In genomic region chr1:19308509-19308907, GRCh38 we compare ENCODE assay signal across 31 cellular contexts. TPM values are rescaled to one million over a fixed set of nuclear protein-coding genes. Genes with fewer than 3 reads are reported as not detected.
DNase-seq lines count a peak whose midpoint lies in the region; ATAC-seq, FAIRE-seq and TF ChIP-seq lines count a peak whose summit lies in the region.
"Had no signal": no experiment of that assay in that cellular context is flagged by ENCODE, and none has a peak within 500 bp of the region (broad histone marks: within the 10 kb centered on the region; RNA-seq: fewer than 3 reads in every experiment).

No MANE protein-coding gene starts in this region.

- no peaks in the 10 kb centered on the region for H3F3A ChIP-seq in Loucy (ENCODE audit: low read depth)

- H3K4me2 ChIP-seq in Loucy (ENCODE audit: low read depth, low read length, poor library complexity, severe bottlenecking) (peak overlapping the region; percentile 100), K562 (ENCODE audit: insufficient read depth, low read length) (no peak overlapping the region)
- H3K4me2 ChIP-seq: BLaER1 had no signal

- H3K79me2 ChIP-seq in Loucy (ENCODE audit: insufficient read depth, low read length) (peaks cover 44% of the 10 kb centered on the region), K562 (ENCODE audit: control insufficient read depth, insufficient read depth, low read length) (peaks cover 29% of the 10 kb centered on the region)

- 94% methylated on average over 3 of the region's 3 CpGs for WGBS in K562 (ENCODE audit: insufficient coverage, low coverage, missing lambda C conversion rate)

- DNase-seq in K562 (ENCODE audit: extremely low read depth in 1 of 4, low spot score in 3 of 4) (no peak), neural crest cell (ENCODE audit: low read depth, low spot score) (no peak)
- no peak for DNase-seq in activated CD8-positive, alpha-beta memory T cell treated with anti-CD3 and anti-CD28 coated beads, Interleukin-2, amount 10 ng/mL, durations not matched to agents 7 days and 5 days
- DNase-seq in activated CD8-positive, alpha-beta T cell treated with anti-CD3 and anti-CD28 coated beads for 36 hours, result no peak
- DNase-seq: activated CD4-positive, alpha-beta T cell treated with anti-CD3 and anti-CD28 coated beads, Interleukin-2, amount 50 U/mL, for 4 hours; activated CD8-positive, alpha-beta memory T cell treated with anti-CD3 and anti-CD28 coated beads, Interleukin-2, amount 50 U/mL, for 48 hours; anterior cingulate cortex; DMS79; foreskin melanocyte; GDM1; lower lobe of right lung; NCI-H1092 treated with DMSO at 0.1 percent for 48 hours; NCI-H187; NCI-H2171 treated with DMSO at 0.1 percent for 48 hours; NCI-H524; NK-92 treated with Interleukin-12 subunit alpha and Interleukin-12 subunit beta, amount 100 ng/mL, for 24 hours; PC-3; Right ventricle myocardium superior; stimulated activated CD4-positive, alpha-beta T cell treated with anti-CD3 and anti-CD28 coated beads, Interleukin-4, amount 100 ng/mL, for 24 hours; upper lobe of left lung had no signal

- H3K27ac ChIP-seq in K562 (ENCODE audit: extremely low read depth, low read depth, low read length), result no peak overlapping the region
- H3K27ac ChIP-seq: BLaER1, cardiac muscle cell, coronary artery, lower lobe of right lung, upper lobe of left lung had no signal

- H4K20me1 ChIP-seq in Loucy (ENCODE audit: insufficient read depth, low read length, poor library complexity, severe bottlenecking), result peaks cover 7% of the 10 kb centered on the region
- H4K20me1 ChIP-seq in K562 (replicated peaks; ENCODE audit: control insufficient read depth, insufficient read depth, low read length), result no peaks in the 10 kb centered on the region

- TF ChIP-seq CTCF in Loucy (conservative IDR thresholded peaks at IDR 0.05; ENCODE audit: low read length), result no peak
- TF ChIP-seq CTCF in K562 (IDR thresholded peaks at IDR 0.05 in 2 of 3, conservative IDR thresholded peaks at IDR 0.05 in 1 of 3; ENCODE audit: insufficient read depth in 2 of 3, low read depth in 1 of 3, low read length in 3 of 3), result no peak
- no peak for TF ChIP-seq CTCF in neural crest cell (conservative IDR thresholded peaks at IDR 0.05)
- TF ChIP-seq CTCF in activated CD8-positive, alpha-beta T cell treated with anti-CD3 and anti-CD28 coated beads for 36 hours (IDR thresholded peaks at IDR 0.05), result no peak

- peaks cover under 1% of the 10 kb centered on the region for H3K9me1 ChIP-seq in K562 (ENCODE audit: control insufficient read depth, insufficient read depth, low read length)

- H3K9ac ChIP-seq in Loucy (ENCODE audit: low read depth, low read length, poor library complexity, severe bottlenecking), result no peak overlapping the region
- no peak overlapping the region for H3K9ac ChIP-seq in K562 (ENCODE audit: insufficient read depth in 1 of 2, low read depth in 2 of 2, low read length in 2 of 2)
- H3K9ac ChIP-seq: BLaER1 had no signal

- H2AFZ ChIP-seq in Loucy (ENCODE audit: low read length) (no peak overlapping the region), K562 (ENCODE audit: low read depth, low read length) (no peak overlapping the region)

- peaks cover 24% of the 10 kb centered on the region; the same call in 1 of the 2 replicates for H3K36me3 ChIP-seq in Loucy (ENCODE audit: insufficient read depth, low read length)
- H3K36me3 ChIP-seq in K562 (ENCODE audit: control insufficient read depth, insufficient read depth, low read length), result peaks cover 54% of the 10 kb centered on the region; the same call in 2 of the 3 replicates

- no peak for ATAC-seq in K562
- no peak for ATAC-seq in activated CD8-positive, alpha-beta memory T cell treated with anti-CD3 and anti-CD28 coated beads, Interleukin-2, amount 10 ng/mL, durations not matched to agents 7 days and 5 days
- no peak for ATAC-seq in activated CD8-positive, alpha-beta T cell treated with anti-CD3 and anti-CD28 coated beads for 36 hours
- ATAC-seq: esophagus mucosa; lower lobe of right lung; PC-3; sciatic nerve; stimulated activated effector memory CD8-positive, alpha-beta T cell treated with anti-CD3 and anti-CD28 coated beads, Interleukin-12 subunit alpha, Interleukin-12 subunit beta, amount 100 ng/mL, for 72 hours; WTC11 had no signal

- BruUV-seq in K562 (replicated peaks; lab: Mats Ljungman, UMichigan), result no TSS peak

- no peaks in the 10 kb centered on the region for H3K9me2 ChIP-seq in Loucy (replicated peaks; ENCODE audit: low read depth, low read length)

- no peak for TF ChIP-seq RAD21 in K562 (CRISPR knock-in tag; conservative IDR thresholded peaks at IDR 0.05 in 1 of 2, IDR thresholded peaks at IDR 0.05 in 1 of 2)

- in situ Hi-C loops in K562 (cut with MboI), result no loop called here

- intact Hi-C loops in K562 (cut with micrococcal nuclease), result no loop called here
- intact Hi-C loops in activated CD8-positive, alpha-beta T cell treated with anti-CD3 and anti-CD28 coated beads for 36 hours (cut with micrococcal nuclease), result no loop called here

- no peaks in the 10 kb centered on the region for H3K9me3 ChIP-seq in Loucy (ENCODE audit: insufficient read depth, low read depth, low read length)
- H3K9me3 ChIP-seq in K562 (replicated peaks; ENCODE audit: control insufficient read depth, insufficient read depth, low read depth, low read length), result no peaks in the 10 kb centered on the region
- H3K9me3 ChIP-seq: BLaER1, lower lobe of right lung, mucosa of descending colon, upper lobe of left lung had no signal

- no peaks in the 10 kb centered on the region for H3K27me3 Mint-ChIP-seq in neural crest cell (ENCODE audit: low read depth)
- no peaks in the 10 kb centered on the region for H3K27me3 Mint-ChIP-seq in activated CD8-positive, alpha-beta memory T cell treated with anti-CD3 and anti-CD28 coated beads, Interleukin-2, amount 10 ng/mL, durations not matched to agents 7 days and 5 days
- no peaks in the 10 kb centered on the region for H3K27me3 Mint-ChIP-seq in activated CD8-positive, alpha-beta T cell treated with anti-CD3 and anti-CD28 coated beads for 36 hours
- H3K27me3 Mint-ChIP-seq: activated naive CD8-positive, alpha-beta T cell; progenitor cell of endocrine pancreas had no signal

- no peak for FAIRE-seq in K562 (lab: Jason Lieb, UNC)

- POLR2A ChIA-PET in K562 (lab: Yijun Ruan, JAX), result no interaction called here
- POLR2A ChIA-PET in activated CD8-positive, alpha-beta T cell treated with anti-CD3 and anti-CD28 coated beads for 36 hours (lab: Charles Lee), result no interaction called here

- H3K27ac Mint-ChIP-seq in neural crest cell (ENCODE audit: unreplicated experiment), result no peak overlapping the region
- H3K27ac Mint-ChIP-seq in activated CD8-positive, alpha-beta memory T cell treated with anti-CD3 and anti-CD28 coated beads, Interleukin-2, amount 10 ng/mL, durations not matched to agents 7 days and 5 days, result no peak overlapping the region
- H3K27ac Mint-ChIP-seq in activated CD8-positive, alpha-beta T cell treated with anti-CD3 and anti-CD28 coated beads for 36 hours, result no peak overlapping the region
- H3K27ac Mint-ChIP-seq: activated naive CD8-positive, alpha-beta T cell; progenitor cell of endocrine pancreas; stimulated activated effector memory CD8-positive, alpha-beta T cell treated with anti-CD3 and anti-CD28 coated beads, Interleukin-12 subunit alpha, Interleukin-12 subunit beta, amount 100 ng/mL, for 72 hours; WTC11 had no signal

- H3K4me3 ChIP-seq in Loucy (ENCODE audit: low read length, poor library complexity, severe bottlenecking), result no peak overlapping the region
- no peak overlapping the region for H3K4me3 ChIP-seq in K562
- H3K4me3 ChIP-seq: BLaER1, cardiac muscle cell, coronary artery, lower lobe of right lung, mucosa of descending colon, upper lobe of left lung had no signal

- no peak for TF ChIP-seq EP300 in K562 (IDR thresholded peaks at IDR 0.05; ENCODE audit: low read length)

- H3K9me3 Mint-ChIP-seq in neural crest cell, result no peaks in the 10 kb centered on the region
- no peaks in the 10 kb centered on the region for H3K9me3 Mint-ChIP-seq in activated CD8-positive, alpha-beta memory T cell treated with anti-CD3 and anti-CD28 coated beads, Interleukin-2, amount 10 ng/mL, durations not matched to agents 7 days and 5 days (ENCODE audit: low read depth)
- H3K9me3 Mint-ChIP-seq in activated CD8-positive, alpha-beta T cell treated with anti-CD3 and anti-CD28 coated beads for 36 hours, result no peaks in the 10 kb centered on the region
- H3K9me3 Mint-ChIP-seq: stimulated activated effector memory CD8-positive, alpha-beta T cell treated with anti-CD3 and anti-CD28 coated beads, Interleukin-12 subunit alpha, Interleukin-12 subunit beta, amount 100 ng/mL, for 72 hours; WTC11 had no signal

- CTCF ChIA-PET in K562 (lab: Yijun Ruan, JAX; ENCODE audit: low intra/inter-chr PET ratio), result no interaction called here
- CTCF ChIA-PET in activated CD8-positive, alpha-beta memory T cell treated with anti-CD3 and anti-CD28 coated beads, Interleukin-2, amount 10 ng/mL, durations not matched to agents 7 days and 5 days (lab: Charles Lee), result no interaction called here
- CTCF ChIA-PET in activated CD8-positive, alpha-beta T cell treated with anti-CD3 and anti-CD28 coated beads for 36 hours (lab: Charles Lee), result no interaction called here

- peaks cover 20% of the 10 kb centered on the region for H3K4me1 ChIP-seq in Loucy (ENCODE audit: insufficient read depth, low read length, poor library complexity, severe bottlenecking)
- H3K4me1 ChIP-seq in K562 (replicated peaks in 1 of 2; ENCODE audit: control insufficient read depth in 2 of 2, insufficient read depth in 2 of 2, low read length in 2 of 2), result peaks cover 14 to 35% of the 10 kb centered on the region in 2 experiments; a peak in 4 of 5 replicates

- H3K27me3 ChIP-seq in Loucy (ENCODE audit: insufficient read depth, low read length, poor library complexity, severe bottlenecking) (no peaks in the 10 kb centered on the region), K562 (ENCODE audit: control insufficient read depth in 2 of 2, insufficient read depth in 2 of 2, low read length in 2 of 2) (no peaks in the 10 kb centered on the region)
- H3K27me3 ChIP-seq: BLaER1, cardiac muscle cell, upper lobe of left lung had no signal

- TF ChIP-seq POLR2A in K562 (conservative IDR thresholded peaks at IDR 0.05), result no peak

- peak overlapping the region; percentile 78 for H3K4me3 Mint-ChIP-seq in neural crest cell
- H3K4me3 Mint-ChIP-seq in activated CD8-positive, alpha-beta memory T cell treated with anti-CD3 and anti-CD28 coated beads, Interleukin-2, amount 10 ng/mL, durations not matched to agents 7 days and 5 days, result no peak overlapping the region
- no peak overlapping the region for H3K4me3 Mint-ChIP-seq in activated CD8-positive, alpha-beta T cell treated with anti-CD3 and anti-CD28 coated beads for 36 hours
- H3K4me3 Mint-ChIP-seq: activated naive CD8-positive, alpha-beta T cell; stimulated activated effector memory CD8-positive, alpha-beta T cell treated with anti-CD3 and anti-CD28 coated beads, Interleukin-12 subunit alpha, Interleukin-12 subunit beta, amount 100 ng/mL, for 72 hours; WTC11 had no signal

- peaks cover 32% of the 10 kb centered on the region for H3K4me1 Mint-ChIP-seq in neural crest cell
- peaks cover 21% of the 10 kb centered on the region for H3K4me1 Mint-ChIP-seq in activated CD8-positive, alpha-beta memory T cell treated with anti-CD3 and anti-CD28 coated beads, Interleukin-2, amount 10 ng/mL, durations not matched to agents 7 days and 5 days
- H3K4me1 Mint-ChIP-seq in activated CD8-positive, alpha-beta T cell treated with anti-CD3 and anti-CD28 coated beads for 36 hours (ENCODE audit: low read depth), result peaks cover 17% of the 10 kb centered on the region

- H3K36me3 Mint-ChIP-seq in neural crest cell (ENCODE audit: low read depth), result peaks cover 12% of the 10 kb centered on the region
- peaks cover 12% of the 10 kb centered on the region for H3K36me3 Mint-ChIP-seq in activated CD8-positive, alpha-beta memory T cell treated with anti-CD3 and anti-CD28 coated beads, Interleukin-2, amount 10 ng/mL, durations not matched to agents 7 days and 5 days
- peaks cover 19% of the 10 kb centered on the region for H3K36me3 Mint-ChIP-seq in activated CD8-positive, alpha-beta T cell treated with anti-CD3 and anti-CD28 coated beads for 36 hours (ENCODE audit: low read depth)

RNA-seq across cellular contexts. Expression of gene AKR7A2, which starts 3.4 kb away (rescaled TPM):
- total RNA-seq in K562 (2011; cell fraction: chromatin; rRNA removed; ENCODE audit: low replicate concordance), result 18.7 and 45.9 TPM in 2 replicates
- total RNA-seq in K562 (2011; cell fraction: nucleolus; rRNA removed), result 36.8 and 39.0 TPM in 2 replicates
- total RNA-seq in K562 (2011; cell fraction: nucleoplasm; rRNA removed), result 28.7 and 34.9 TPM in 2 replicates
- total RNA-seq in K562 (2014; rRNA removed), result 78.4 and 108 TPM in 2 replicates
- total RNA-seq in K562 (2014; rRNA removed; fragmentation: Illumina TruSeq; extraction: Trizol), result 26.1 and 32.3 TPM in 2 replicates
- total RNA-seq in K562 (2015; rRNA removed; fragmentation: Illumina TruSeq; extraction: Trizol), result 65.2 and 66.0 TPM in 2 replicates
- 71.7 and 74.4 TPM in 2 replicates for total RNA-seq in K562 (2021)
- 49.4 and 57.1 TPM in 2 replicates for polyA plus RNA-seq in K562 (2011; rRNA removed)
- polyA plus RNA-seq in K562 (2011; cell fraction: cytosol; rRNA removed), result 83.1 and 114 TPM in 2 replicates
- 34.0 and 41.0 TPM in 2 replicates for polyA plus RNA-seq in K562 (2011; cell fraction: nucleus; rRNA removed)
- 57.6 and 109 TPM in 2 replicates for polyA plus RNA-seq in K562 (2012)
- 41.1 and 50.6 TPM in 2 replicates for polyA plus RNA-seq in K562 (2014; fragmentation: Illumina TruSeq; extraction: Trizol)
- 1 to 10 TPM; 2.0 to 4.0 TPM for polyA plus RNA-seq in K562 (2014; fragmentation: Nextera tagmentation; extraction: Ambion mirVana)
- 74.7 and 83.6 TPM in 2 replicates for polyA plus RNA-seq in K562 (2014; rRNA removed)
- polyA minus RNA-seq in K562 (2011; rRNA and poly(A)+ RNA removed), result 16.8 and 22.0 TPM in 2 replicates
- 22.1 and 40.4 TPM in 2 replicates for polyA minus RNA-seq in K562 (2011; cell fraction: cytosol; rRNA and poly(A)+ RNA removed)
- 19.1 and 22.7 TPM in 2 replicates for polyA minus RNA-seq in K562 (2011; cell fraction: nucleus; rRNA and poly(A)+ RNA removed)
- total RNA-seq in neural crest cell, result 70.4 and 75.7 TPM in 2 replicates
- total RNA-seq in activated CD8-positive, alpha-beta memory T cell treated with anti-CD3 and anti-CD28 coated beads, Interleukin-2, amount 10 ng/mL, durations not matched to agents 7 days and 5 days, result 10 to 100 TPM; 47.4 to 48.0 TPM
- 10 to 100 TPM; 42.9 to 43.4 TPM for total RNA-seq in activated CD8-positive, alpha-beta T cell treated with anti-CD3 and anti-CD28 coated beads for 36 hours

RNA-seq across cellular contexts. Expression of gene SLC66A1, which starts 3.6 kb away (rescaled TPM):
- 37.0 and 99.3 TPM in 2 replicates for total RNA-seq in K562 (2011; cell fraction: chromatin; rRNA removed; ENCODE audit: low replicate concordance)
- total RNA-seq in K562 (2011; cell fraction: nucleolus; rRNA removed), result 85.8 and 97.7 TPM in 2 replicates
- 62.2 and 63.1 TPM in 2 replicates for total RNA-seq in K562 (2011; cell fraction: nucleoplasm; rRNA removed)
- total RNA-seq in K562 (2014; rRNA removed) (28.9 and 34.0 TPM in 2 replicates), K562 (2014; rRNA removed; fragmentation: Illumina TruSeq; extraction: Trizol) (8.5 and 10.4 TPM in 2 replicates), K562 (2015; rRNA removed; fragmentation: Illumina TruSeq; extraction: Trizol) (18.6 and 21.6 TPM in 2 replicates), K562 (2021) (26.5 and 29.5 TPM in 2 replicates), neural crest cell (27.4 and 32.3 TPM in 2 replicates)
- polyA plus RNA-seq in K562 (2011; rRNA removed) (27.0 and 29.2 TPM in 2 replicates), K562 (2014; fragmentation: Illumina TruSeq; extraction: Trizol) (16.3 and 26.6 TPM in 2 replicates), K562 (2014; fragmentation: Nextera tagmentation; extraction: Ambion mirVana) (1 to 10 TPM; 1.2 to 1.6 TPM), K562 (2014; rRNA removed) (35.2 and 40.8 TPM in 2 replicates)
- polyA plus RNA-seq in K562 (2011; cell fraction: cytosol; rRNA removed), result 36.4 and 92.5 TPM in 2 replicates
- 35.5 and 82.2 TPM in 2 replicates for polyA plus RNA-seq in K562 (2011; cell fraction: nucleus; rRNA removed)
- polyA plus RNA-seq in K562 (2012), result 23.2 and 37.9 TPM in 2 replicates
- polyA minus RNA-seq in K562 (2011; rRNA and poly(A)+ RNA removed), result 12.7 and 14.9 TPM in 2 replicates
- 15.3 and 16.8 TPM in 2 replicates for polyA minus RNA-seq in K562 (2011; cell fraction: cytosol; rRNA and poly(A)+ RNA removed)
- polyA minus RNA-seq in K562 (2011; cell fraction: nucleus; rRNA and poly(A)+ RNA removed), result 26.2 and 33.7 TPM in 2 replicates
- 1 to 10 TPM; 8.0 to 8.6 TPM for total RNA-seq in activated CD8-positive, alpha-beta memory T cell treated with anti-CD3 and anti-CD28 coated beads, Interleukin-2, amount 10 ng/mL, durations not matched to agents 7 days and 5 days
- total RNA-seq in activated CD8-positive, alpha-beta T cell treated with anti-CD3 and anti-CD28 coated beads for 36 hours, result 1 to 10 TPM; 3.6 TPM

RNA-seq across cellular contexts. Expression of gene AKR7A3, which starts 19.9 kb away (rescaled TPM):
- total RNA-seq in K562 (2011; cell fraction: chromatin; rRNA removed; ENCODE audit: low replicate concordance), result 2.4 and 4.7 TPM in 2 replicates
- total RNA-seq in K562 (2011; cell fraction: nucleolus; rRNA removed), result 3.7 and 4.5 TPM in 2 replicates
- 2.1 and 3.2 TPM in 2 replicates for total RNA-seq in K562 (2011; cell fraction: nucleoplasm; rRNA removed)
- total RNA-seq in K562 (2014; rRNA removed) (0.54 and 0.78 TPM in 2 replicates), K562 (2014; rRNA removed; fragmentation: Illumina TruSeq; extraction: Trizol) (0.22 TPM in 2 replicates), K562 (2015; rRNA removed; fragmentation: Illumina TruSeq; extraction: Trizol) (0.45 and 0.58 TPM in 2 replicates), K562 (2021) (0.91 and 1.2 TPM in 2 replicates), neural crest cell (2.0 and 2.1 TPM in 2 replicates)
- polyA plus RNA-seq in K562 (2011; rRNA removed) (0.33 and 0.49 TPM in 2 replicates), K562 (2014; fragmentation: Illumina TruSeq; extraction: Trizol) (0.13 and 0.25 TPM in 2 replicates), K562 (2014; fragmentation: Nextera tagmentation; extraction: Ambion mirVana) (under 1 TPM in 1 of 2 experiments, not detected in 1; 0.04 TPM), K562 (2014; rRNA removed) (0.74 and 1.5 TPM in 2 replicates)
- polyA plus RNA-seq in K562 (2011; cell fraction: cytosol; rRNA removed), result 0.38 and 0.63 TPM in 2 replicates
- polyA plus RNA-seq in K562 (2011; cell fraction: nucleus; rRNA removed), result 2.2 and 4.9 TPM in 2 replicates
- polyA plus RNA-seq in K562 (2012), result 0.27 and 0.79 TPM in 2 replicates
- 0.14 and 0.15 TPM in 2 replicates for polyA minus RNA-seq in K562 (2011; rRNA and poly(A)+ RNA removed)
- polyA minus RNA-seq in K562 (2011; cell fraction: cytosol; rRNA and poly(A)+ RNA removed), result 0.67 TPM in 1 of 2 replicates, not detected in the other
- 1.00 and 1.1 TPM in 2 replicates for polyA minus RNA-seq in K562 (2011; cell fraction: nucleus; rRNA and poly(A)+ RNA removed)
- under 1 TPM; 0.33 to 0.93 TPM for total RNA-seq in activated CD8-positive, alpha-beta memory T cell treated with anti-CD3 and anti-CD28 coated beads, Interleukin-2, amount 10 ng/mL, durations not matched to agents 7 days and 5 days
- total RNA-seq in activated CD8-positive, alpha-beta T cell treated with anti-CD3 and anti-CD28 coated beads for 36 hours, result under 1 TPM; 0.54 TPM
- total RNA-seq: Right ventricle myocardium superior had no signal

RNA-seq across cellular contexts. Expression of gene MRTO4, which starts 56.9 kb away (rescaled TPM):
- 35.8 and 86.9 TPM in 2 replicates for total RNA-seq in K562 (2011; cell fraction: chromatin; rRNA removed; ENCODE audit: low replicate concordance)
- 78.7 and 87.1 TPM in 2 replicates for total RNA-seq in K562 (2011; cell fraction: nucleolus; rRNA removed)
- 57.9 and 62.8 TPM in 2 replicates for total RNA-seq in K562 (2011; cell fraction: nucleoplasm; rRNA removed)
- total RNA-seq in K562 (2014; rRNA removed) (150 and 153 TPM in 2 replicates), K562 (2014; rRNA removed; fragmentation: Illumina TruSeq; extraction: Trizol) (136 and 145 TPM in 2 replicates), K562 (2015; rRNA removed; fragmentation: Illumina TruSeq; extraction: Trizol) (153 and 154 TPM in 2 replicates), K562 (2021) (138 and 146 TPM in 2 replicates), neural crest cell (57.3 and 58.3 TPM in 2 replicates)
- polyA plus RNA-seq in K562 (2011; rRNA removed) (93.7 and 105 TPM in 2 replicates), K562 (2014; fragmentation: Illumina TruSeq; extraction: Trizol) (163 and 173 TPM in 2 replicates), K562 (2014; fragmentation: Nextera tagmentation; extraction: Ambion mirVana) (100 to 1,000 TPM in 1 of 2 experiments, 10 to 100 TPM in 1; 62.0 to 146 TPM), K562 (2014; rRNA removed) (152 and 153 TPM in 2 replicates)
- polyA plus RNA-seq in K562 (2011; cell fraction: cytosol; rRNA removed), result 88.3 and 88.5 TPM in 2 replicates
- polyA plus RNA-seq in K562 (2011; cell fraction: nucleus; rRNA removed), result 35.1 and 36.8 TPM in 2 replicates
- polyA plus RNA-seq in K562 (2012), result 59.9 and 104 TPM in 2 replicates
- polyA minus RNA-seq in K562 (2011; rRNA and poly(A)+ RNA removed), result 62.3 and 78.5 TPM in 2 replicates
- 32.1 and 40.7 TPM in 2 replicates for polyA minus RNA-seq in K562 (2011; cell fraction: cytosol; rRNA and poly(A)+ RNA removed)
- polyA minus RNA-seq in K562 (2011; cell fraction: nucleus; rRNA and poly(A)+ RNA removed), result 16.2 and 19.4 TPM in 2 replicates
- 10 to 100 TPM; 36.2 to 59.3 TPM for total RNA-seq in activated CD8-positive, alpha-beta memory T cell treated with anti-CD3 and anti-CD28 coated beads, Interleukin-2, amount 10 ng/mL, durations not matched to agents 7 days and 5 days
- 10 to 100 TPM; 90.9 to 93.4 TPM for total RNA-seq in activated CD8-positive, alpha-beta T cell treated with anti-CD3 and anti-CD28 coated beads for 36 hours

RNA-seq across cellular contexts. Expression of gene EMC1, which starts 57.2 kb away (rescaled TPM):
- 276 and 409 TPM in 2 replicates for total RNA-seq in K562 (2011; cell fraction: chromatin; rRNA removed; ENCODE audit: low replicate concordance)
- 245 and 297 TPM in 2 replicates for total RNA-seq in K562 (2011; cell fraction: nucleolus; rRNA removed)
- total RNA-seq in K562 (2011; cell fraction: nucleoplasm; rRNA removed), result 245 and 273 TPM in 2 replicates
- total RNA-seq in K562 (2014; rRNA removed) (37.5 and 65.1 TPM in 2 replicates), K562 (2014; rRNA removed; fragmentation: Illumina TruSeq; extraction: Trizol) (32.8 and 35.4 TPM in 2 replicates), K562 (2015; rRNA removed; fragmentation: Illumina TruSeq; extraction: Trizol) (36.9 and 37.4 TPM in 2 replicates), K562 (2021) (71.0 and 88.2 TPM in 2 replicates), neural crest cell (57.2 and 61.8 TPM in 2 replicates)
- polyA plus RNA-seq in K562 (2011; rRNA removed) (17.8 and 40.9 TPM in 2 replicates), K562 (2014; fragmentation: Illumina TruSeq; extraction: Trizol) (69.9 and 85.0 TPM in 2 replicates), K562 (2014; fragmentation: Nextera tagmentation; extraction: Ambion mirVana) (10 to 100 TPM; 32.1 to 69.3 TPM), K562 (2014; rRNA removed) (24.2 and 33.5 TPM in 2 replicates)
- polyA plus RNA-seq in K562 (2011; cell fraction: cytosol; rRNA removed), result 34.1 and 42.0 TPM in 2 replicates
- 140 and 211 TPM in 2 replicates for polyA plus RNA-seq in K562 (2011; cell fraction: nucleus; rRNA removed)
- polyA plus RNA-seq in K562 (2012), result 40.3 and 58.0 TPM in 2 replicates
- polyA minus RNA-seq in K562 (2011; rRNA and poly(A)+ RNA removed), result 38.2 and 49.9 TPM in 2 replicates
- 23.6 and 30.1 TPM in 2 replicates for polyA minus RNA-seq in K562 (2011; cell fraction: cytosol; rRNA and poly(A)+ RNA removed)
- polyA minus RNA-seq in K562 (2011; cell fraction: nucleus; rRNA and poly(A)+ RNA removed), result 62.5 and 79.1 TPM in 2 replicates
- 10 to 100 TPM; 31.5 to 49.0 TPM for total RNA-seq in activated CD8-positive, alpha-beta memory T cell treated with anti-CD3 and anti-CD28 coated beads, Interleukin-2, amount 10 ng/mL, durations not matched to agents 7 days and 5 days
- 10 to 100 TPM; 38.3 to 39.5 TPM for total RNA-seq in activated CD8-positive, alpha-beta T cell treated with anti-CD3 and anti-CD28 coated beads for 36 hours
